Comparison of ENCODE assay signal across 7 cellular contexts in the genomic region with DNA sequence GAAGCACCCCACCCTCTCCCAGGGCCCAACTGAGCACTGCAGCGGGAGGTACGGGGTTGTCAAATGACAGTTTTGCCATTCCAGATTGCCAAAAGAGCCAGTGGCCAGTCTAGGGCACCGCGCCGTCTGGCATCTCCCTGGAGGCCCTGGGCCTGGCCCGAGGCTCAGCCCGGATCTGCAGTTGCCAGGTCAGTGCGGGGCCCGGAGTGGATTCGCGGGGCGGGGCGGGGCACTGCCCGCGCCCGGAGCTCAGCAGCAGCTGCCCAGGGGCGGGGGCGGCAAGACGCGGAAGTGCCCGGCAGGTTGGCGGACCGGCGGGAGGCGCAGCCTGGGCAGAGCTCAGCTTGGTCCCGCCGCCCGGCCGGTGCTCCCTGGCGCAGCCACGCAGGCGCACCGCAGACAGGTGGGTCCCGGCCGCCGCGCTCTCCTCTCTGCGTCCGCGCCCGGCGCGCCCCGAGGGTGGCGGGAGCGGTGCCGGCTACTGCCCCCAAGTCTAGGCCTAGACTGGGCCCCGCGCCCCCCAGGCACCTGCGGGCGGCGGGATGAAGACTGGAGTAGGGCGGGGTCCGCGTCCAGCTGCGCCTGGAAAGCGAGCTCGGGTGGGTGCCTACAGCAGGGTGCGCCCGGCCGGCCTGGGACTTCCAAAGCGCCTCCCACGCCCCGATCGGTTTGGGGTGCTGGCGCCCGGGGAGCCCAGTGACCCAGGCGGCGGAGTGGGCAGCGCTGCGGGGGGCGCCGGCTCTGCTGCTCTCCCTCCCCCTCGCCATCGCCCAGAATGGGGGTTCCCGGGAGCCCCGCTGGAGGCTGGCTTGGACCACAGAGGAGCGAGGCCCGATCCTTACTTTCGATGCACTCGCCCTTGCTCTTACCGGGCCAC. TPM values are rescaled to one million over a fixed set of nuclear protein-coding genes. Genes with fewer than 3 reads are reported as not detected.
DNase-seq lines count a peak whose midpoint lies in the region; ATAC-seq and TF ChIP-seq lines count a peak whose summit lies in the region.

Gene IRF5, plus strand, starts transcription at position 281 of the 877 bp plus-strand sequence. CDS start 4,155 bp downstream, outside the sequence.

- 0 to 1% methylated on average over 53 to 82 of the region's 82 CpGs for WGBS in aorta, 2 donors

- H3K9ac ChIP-seq in SK-N-MC (ENCODE audit: insufficient read length) = no peak within 1 kb of the TSS
- peak within 1 kb of the TSS; percentile 57 for H3K9ac ChIP-seq in mucosa of stomach (ENCODE audit: low read length)

- H3K27me3 ChIP-seq in DOHH2 (ENCODE audit: control insufficient read depth, low read length) (peaks cover 31% of the 10 kb centered on the region), mucosa of stomach (ENCODE audit: control insufficient read depth, insufficient read depth, low read length) (peaks cover 23% of the 10 kb centered on the region), aorta (ENCODE audit: control insufficient read depth in 1 of 2, insufficient read depth in 2 of 2, low read length in 1 of 2) (no peaks in the 10 kb centered on the region)

- peaks cover 10% of the 10 kb centered on the region for H3K79me2 ChIP-seq in DOHH2 (ENCODE audit: control insufficient read depth, low read length)

- ATAC-seq in aorta (ENCODE audit: low FRiP score) = peak; percentile 49

- H3K4me3 Mint-ChIP-seq in endothelial cell (ENCODE audit: unreplicated experiment) = peak within 1 kb of the TSS; percentile 82

- TF ChIP-seq CTCF in DOHH2 (IDR thresholded peaks at IDR 0.05; ENCODE audit: low read depth, low read length, poor library complexity, severe bottlenecking) (no peak), HEK293 (tag by site-specific recombination; IDR thresholded peaks at IDR 0.05) (no peak), endothelial cell (IDR thresholded peaks at IDR 0.05; ENCODE audit: unreplicated experiment) (no peak)

- no peaks in the 10 kb centered on the region for H4K20me1 ChIP-seq in DOHH2 (ENCODE audit: control insufficient read depth, insufficient read depth, low read depth, low read length)

- H3K4me1 Mint-ChIP-seq in endothelial cell (ENCODE audit: unreplicated experiment) = peaks cover 19% of the 10 kb centered on the region

- no peaks in the 10 kb centered on the region for H3K9me2 ChIP-seq in DOHH2 (replicated peaks; ENCODE audit: control insufficient read depth, low read length)

- H3K9me3 ChIP-seq in DOHH2 (ENCODE audit: control insufficient read depth, insufficient read depth, low read length) = no peaks in the 10 kb centered on the region
- H3K9me3 ChIP-seq in HEK293 (ENCODE audit: control insufficient read depth, insufficient read depth, low read depth, low read length) = no peaks in the 10 kb centered on the region
- no peaks in the 10 kb centered on the region for H3K9me3 ChIP-seq in SK-N-MC (ENCODE audit: low read depth, low read length)
- H3K9me3 ChIP-seq in mucosa of stomach (ENCODE audit: control insufficient read depth, low read length) = no peaks in the 10 kb centered on the region
- H3K9me3 ChIP-seq in aorta (ENCODE audit: control insufficient read depth, low read length) = no peaks in the 10 kb centered on the region

- peaks cover 5% of the 10 kb centered on the region for H3K36me3 Mint-ChIP-seq in endothelial cell (ENCODE audit: low read depth, unreplicated experiment)

- POLR2A ChIA-PET in HEK293 (lab: Yijun Ruan, JAX) = interaction anchor here (0.6 kb wide), 1 partner anchor 415 kb away, joined by 5 read pairs; no protein-coding TSS in a partner anchor

- H3K4me1 ChIP-seq in DOHH2 (ENCODE audit: control insufficient read depth, low read length) = peaks cover 59% of the 10 kb centered on the region
- H3K4me1 ChIP-seq in HEK293 (ENCODE audit: control insufficient read depth, insufficient read depth, low read length) = no peaks in the 10 kb centered on the region
- peaks cover 7% of the 10 kb centered on the region for H3K4me1 ChIP-seq in mucosa of stomach (ENCODE audit: control insufficient read depth, insufficient read depth, low read length)
- no peaks in the 10 kb centered on the region for H3K4me1 ChIP-seq in aorta (ENCODE audit: control insufficient read depth in 1 of 2, insufficient read depth in 2 of 2, low read length in 2 of 2)

- H3F3A ChIP-seq in DOHH2 (ENCODE audit: control insufficient read depth, insufficient read depth) = peaks cover 13% of the 10 kb centered on the region

- intact Hi-C loops in aorta (cut with DNase I) = no loop called here

- peak within 1 kb of the TSS; percentile 62 for H3K4me2 ChIP-seq in DOHH2 (ENCODE audit: low read length)

- H3K27me3 Mint-ChIP-seq in endothelial cell (ENCODE audit: unreplicated experiment) = peaks cover 12% of the 10 kb centered on the region

- H3K9me3 Mint-ChIP-seq in endothelial cell (ENCODE audit: unreplicated experiment) = no peaks in the 10 kb centered on the region

- CTCF ChIA-PET in HEK293 (lab: Yijun Ruan, JAX) = interaction anchor here (0.6 to 1.2 kb wide), 2 partner anchors 10 to 153 kb away, joined by 4 to 5 read pairs; no protein-coding TSS in a partner anchor

- DNase-seq in SK-N-MC (ENCODE audit: low read depth, low spot score) (no peak), endothelial cell (ENCODE audit: low spot score) (no peak), aorta (peak; percentile 74 to 85), OCI-M1 (lab: John Stamatoyannopoulos, UW) (no peak)

- H3K4me3 ChIP-seq in DOHH2 (ENCODE audit: low read length) = peak within 1 kb of the TSS; percentile 76
- H3K4me3 ChIP-seq in HEK293 (ENCODE audit: low read depth, low read length) = peak within 1 kb of the TSS; percentile 58
- H3K4me3 ChIP-seq in SK-N-MC = peak within 1 kb of the TSS; percentile 53
- H3K4me3 ChIP-seq in mucosa of stomach (ENCODE audit: low read length) = peak within 1 kb of the TSS; percentile 60
- peak within 1 kb of the TSS; percentile 60 to 71 for H3K4me3 ChIP-seq in aorta (ENCODE audit: low read length in 2 of 2)

- H3K27ac ChIP-seq in DOHH2 (ENCODE audit: low read depth, low read length) = no peak within 1 kb of the TSS
- H3K27ac ChIP-seq in HEK293 (ENCODE audit: extremely low read depth, low read depth, low read length) = peak within 1 kb of the TSS; percentile 66; the same call in 1 of the 2 replicates
- no peak within 1 kb of the TSS for H3K27ac ChIP-seq in SK-N-MC
- no peak within 1 kb of the TSS for H3K27ac ChIP-seq in aorta (ENCODE audit: low read depth in 1 of 2, low read length in 2 of 2)

- peak within 1 kb of the TSS; percentile 1 for H3K27ac Mint-ChIP-seq in endothelial cell (ENCODE audit: unreplicated experiment)

- H3K36me3 ChIP-seq in DOHH2 (ENCODE audit: control insufficient read depth, low read length) = no peaks in the 10 kb centered on the region
- H3K36me3 ChIP-seq in HEK293 (ENCODE audit: control insufficient read depth in 2 of 2, insufficient read depth in 1 of 2, low read length in 2 of 2) = no peaks in the 10 kb centered on the region; a peak in 1 of 3 replicates
- no peaks in the 10 kb centered on the region for H3K36me3 ChIP-seq in SK-N-MC (ENCODE audit: insufficient read depth, low read length)
- no peaks in the 10 kb centered on the region for H3K36me3 ChIP-seq in mucosa of stomach (ENCODE audit: control insufficient read depth, insufficient read depth, low read length)
- no peaks in the 10 kb centered on the region for H3K36me3 ChIP-seq in aorta (ENCODE audit: control insufficient read depth in 1 of 2, insufficient read depth in 2 of 2, low read length in 1 of 2)

TF ChIP-seq in HEK293, 187 proteins besides CTCF, POLR2A, EP300 and RAD21 (continues in another document):
- TF ChIP-seq ZNF664 (tag by site-specific recombination; IDR thresholded peaks at IDR 0.05) (no peak), ZBTB1 (tag by site-specific recombination; IDR thresholded peaks at IDR 0.05) (no peak), ZNF366 (tag by site-specific recombination; conservative IDR thresholded peaks at IDR 0.05) (no peak), ZNF76 (tag by site-specific recombination; IDR thresholded peaks at IDR 0.05; ENCODE audit: borderline replicate concordance, low read depth) (no peak), ZNF549 (tag by site-specific recombination; IDR thresholded peaks at IDR 0.05) (no peak), AEBP2 (tag by site-specific recombination; IDR thresholded peaks at IDR 0.05; ENCODE audit: borderline replicate concordance) (no peak)
- TF ChIP-seq, protein P1, sequence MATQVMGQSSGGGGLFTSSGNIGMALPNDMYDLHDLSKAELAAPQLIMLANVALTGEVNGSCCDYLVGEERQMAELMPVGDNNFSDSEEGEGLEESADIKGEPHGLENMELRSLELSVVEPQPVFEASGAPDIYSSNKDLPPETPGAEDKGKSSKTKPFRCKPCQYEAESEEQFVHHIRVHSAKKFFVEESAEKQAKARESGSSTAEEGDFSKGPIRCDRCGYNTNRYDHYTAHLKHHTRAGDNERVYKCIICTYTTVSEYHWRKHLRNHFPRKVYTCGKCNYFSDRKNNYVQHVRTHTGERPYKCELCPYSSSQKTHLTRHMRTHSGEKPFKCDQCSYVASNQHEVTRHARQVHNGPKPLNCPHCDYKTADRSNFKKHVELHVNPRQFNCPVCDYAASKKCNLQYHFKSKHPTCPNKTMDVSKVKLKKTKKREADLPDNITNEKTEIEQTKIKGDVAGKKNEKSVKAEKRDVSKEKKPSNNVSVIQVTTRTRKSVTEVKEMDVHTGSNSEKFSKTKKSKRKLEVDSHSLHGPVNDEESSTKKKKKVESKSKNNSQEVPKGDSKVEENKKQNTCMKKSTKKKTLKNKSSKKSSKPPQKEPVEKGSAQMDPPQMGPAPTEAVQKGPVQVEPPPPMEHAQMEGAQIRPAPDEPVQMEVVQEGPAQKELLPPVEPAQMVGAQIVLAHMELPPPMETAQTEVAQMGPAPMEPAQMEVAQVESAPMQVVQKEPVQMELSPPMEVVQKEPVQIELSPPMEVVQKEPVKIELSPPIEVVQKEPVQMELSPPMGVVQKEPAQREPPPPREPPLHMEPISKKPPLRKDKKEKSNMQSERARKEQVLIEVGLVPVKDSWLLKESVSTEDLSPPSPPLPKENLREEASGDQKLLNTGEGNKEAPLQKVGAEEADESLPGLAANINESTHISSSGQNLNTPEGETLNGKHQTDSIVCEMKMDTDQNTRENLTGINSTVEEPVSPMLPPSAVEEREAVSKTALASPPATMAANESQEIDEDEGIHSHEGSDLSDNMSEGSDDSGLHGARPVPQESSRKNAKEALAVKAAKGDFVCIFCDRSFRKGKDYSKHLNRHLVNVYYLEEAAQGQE (tag by site-specific recombination; IDR thresholded peaks at IDR 0.05) = no peak

RNA-seq across cellular contexts. Expression of gene IRF5, which starts in this region (rescaled TPM):
- total RNA-seq in endothelial cell (ENCODE audit: unreplicated experiment) (3.9 TPM), aorta (10 to 100 TPM in 1 of 2 donors, 1 to 10 TPM in 1; 9.6 to 15.5 TPM)
- 1 to 10 TPM; 4.0 to 7.8 TPM for polyA plus RNA-seq in aorta

Comparison
In these comparisons a context has a peak if more than half of its experiments do, and no peak if none do; other contexts are left out.
1. DNase-seq: peak in aorta (2 of 2); none in SK-N-MC (single experiment), endothelial cell (single experiment) and OCI-M1 (single experiment).
2. Peak in every context shown above with its lines, with median percentiles within 50 percentile points of each other: H3K4me3 ChIP-seq.